20 cellular contexts compared by ENCODE assay signal in the genomic region with DNA sequence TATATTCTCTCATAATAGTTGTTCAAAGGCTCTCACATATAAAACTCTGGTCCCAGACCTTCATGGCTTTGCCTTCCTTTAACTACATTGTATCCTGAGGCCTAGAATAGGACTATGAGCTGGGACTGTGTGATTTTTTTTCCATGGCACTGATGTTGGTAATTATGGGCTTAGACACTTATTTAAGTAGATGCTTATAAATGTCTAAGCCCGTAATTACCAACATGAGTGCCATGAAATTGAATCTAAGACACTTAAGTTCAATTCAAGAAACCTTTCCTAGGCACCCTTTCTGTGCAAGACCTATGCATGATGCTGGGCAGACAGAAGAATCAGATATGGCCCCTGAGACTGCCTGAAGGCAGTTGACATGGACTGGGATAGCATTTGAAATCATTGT.
"Had no signal": no experiment of that assay in that cellular context is flagged by ENCODE, and none has a peak within 500 bp of the region (broad histone marks: within the 10 kb centered on the region; RNA-seq: fewer than 3 reads in every experiment).

No MANE protein-coding gene starts in this region.

- DNase-seq: foreskin keratinocyte; heart left ventricle; kidney; natural killer cell; occipital lobe; ovary; posterior cingulate gyrus; psoas muscle; right cardiac atrium; sigmoid colon; stimulated activated CD4-positive, alpha-beta T cell treated with anti-CD3 and anti-CD28 coated beads, Interleukin-2, amount 100 ng/mL, for 24 hours; stimulated activated CD4-positive, alpha-beta T cell treated with anti-CD3 and anti-CD28 coated beads, Interleukin-4, amount 100 ng/mL, for 24 hours; stimulated activated naive CD4-positive, alpha-beta T cell treated with Interleukin-2 at 50 U/mL for 16 hours; stomach; thyroid gland; trophoblast cell had no signal

- ATAC-seq: esophagus mucosa; foreskin keratinocyte; gastroesophageal sphincter; heart left ventricle; left lobe of liver; natural killer cell; psoas muscle; right cardiac atrium; stimulated activated effector memory CD8-positive, alpha-beta T cell treated with anti-CD3 and anti-CD28 coated beads, Interleukin-12 subunit alpha, Interleukin-12 subunit beta, amount 100 ng/mL, for 72 hours had no signal
